In the genomic region with DNA sequence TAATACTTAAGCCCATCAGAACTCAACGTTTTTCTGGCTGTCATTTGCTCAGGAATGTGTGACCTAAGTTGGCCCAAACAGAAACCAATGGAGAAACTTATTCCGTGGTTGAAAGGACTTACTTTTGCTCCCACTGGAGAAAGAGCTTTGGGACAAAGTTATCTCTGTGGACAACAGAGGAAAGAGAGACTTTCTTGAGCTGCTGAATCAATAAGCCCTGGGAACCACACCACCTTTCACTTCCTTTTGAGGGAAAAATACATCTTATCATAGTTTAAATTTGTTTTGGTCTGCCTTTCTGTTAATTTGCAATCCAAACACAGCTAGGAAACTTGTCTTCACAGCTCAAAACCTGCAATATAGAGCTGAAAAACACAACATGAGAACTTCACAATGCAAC, we compare ENCODE assay signal across 25 cellular contexts.
"Had no signal": no experiment of that assay in that cellular context is flagged by ENCODE, and none has a peak within 500 bp of the region (broad histone marks: within the 10 kb centered on the region; RNA-seq: fewer than 3 reads in every experiment).

No MANE protein-coding gene starts in this region.

- H3K27me3 ChIP-seq: MG63 had no signal

- DNase-seq: activated CD4-positive, alpha-beta memory T cell treated with anti-CD3 and anti-CD28 coated beads, Interleukin-2, amount 10 ng/mL, durations not matched to agents 7 days and 5 days; activated CD4-positive, alpha-beta T cell treated with anti-CD3 and anti-CD28 coated beads for 36 hours; activated CD4-positive, alpha-beta T cell treated with anti-CD3 and anti-CD28 coated beads, Interleukin-2, amount 50 U/mL, for 1 hour; activated gamma-delta T cell; activated naive CD4-positive, alpha-beta T cell treated with anti-CD3 and anti-CD28 coated beads for 36 hours; activated T-cell treated with anti-CD3 and anti-CD28 coated beads for 4 hours; activated T-cell treated with anti-CD3 and anti-CD28 coated beads, Interleukin-2, amount 50 U/mL, for 48 hours; cerebellar nuclear complex; MG63; NCI-H1092 treated with DMSO at 0.1 percent for 48 hours; NCI-H1417 treated with DMSO at 0.1 percent for 48 hours; NCI-H1694 treated with DMSO at 0.1 percent for 48 hours; NCI-H2029 treated with DMSO at 0.1 percent for 48 hours; NCI-H345; NCI-H510A; NCI-H526 treated with DMSO at 0.1 percent for 48 hours; NCI-H82; PC-3; SHP77; T-helper 17 cell; T-helper 9 cell; WERI-Rb-1 had no signal

- H3K27ac ChIP-seq: WERI-Rb-1 had no signal

- ATAC-seq: activated CD4-positive, alpha-beta T cell treated with anti-CD3 and anti-CD28 coated beads for 36 hours; activated T-helper 17 cell treated with anti-CD3 and anti-CD28 coated beads, Interleukin-2, amount 50 U/mL, for 72 hours; PC-3; T-helper 17 cell had no signal

- FAIRE-seq: colon, RCC 7860 had no signal

- H3K36me3 ChIP-seq: MG63, WERI-Rb-1 had no signal

- H3K4me3 ChIP-seq: MG63 had no signal
